Comparison of ENCODE assay signal across 16 cellular contexts in the genomic region with DNA sequence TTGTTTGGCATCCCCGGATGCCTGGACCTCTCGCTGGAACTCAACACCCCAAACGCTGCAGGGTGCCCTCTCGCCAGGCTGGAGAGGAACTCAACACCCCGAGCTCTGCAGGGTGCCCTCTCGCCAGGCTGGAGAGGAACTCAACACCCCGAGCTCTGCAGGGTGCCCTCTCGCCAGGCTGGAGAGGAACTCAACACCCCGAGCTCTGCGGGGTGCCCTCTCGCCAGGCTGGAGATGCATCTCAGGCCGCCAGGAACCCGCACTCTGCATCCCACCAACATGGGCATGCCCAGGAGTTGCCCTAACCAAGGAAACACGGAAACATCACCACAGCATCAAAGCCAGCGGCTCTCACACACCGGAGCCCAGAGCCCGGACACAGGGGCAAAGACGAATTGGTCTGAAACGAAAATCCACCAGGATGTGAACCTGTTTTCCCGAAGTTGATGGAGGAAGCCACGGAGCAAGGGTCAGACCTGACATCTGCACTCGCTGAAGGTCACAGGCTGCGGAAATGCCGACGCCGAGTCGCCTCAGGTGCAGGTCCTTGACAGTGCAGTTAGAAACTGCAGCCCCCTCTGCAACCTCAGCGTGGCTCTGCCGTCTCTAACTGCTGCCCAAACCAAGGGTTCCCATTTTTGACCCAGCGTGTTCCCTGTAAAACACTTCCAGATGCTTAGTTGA. TPM values are rescaled to one million over a fixed set of nuclear protein-coding genes. Genes with fewer than 3 reads are reported as not detected.
DNase-seq lines count a peak whose midpoint lies in the region; ATAC-seq, FAIRE-seq and TF ChIP-seq lines count a peak whose summit lies in the region.
"Had no signal": no experiment of that assay in that cellular context is flagged by ENCODE, and none has a peak within 500 bp of the region (broad histone marks: within the 10 kb centered on the region; RNA-seq: fewer than 3 reads in every experiment).

No MANE protein-coding gene starts in this region.

- peaks cover 20% of the 10 kb centered on the region for H4K20me1 ChIP-seq in K562 (replicated peaks; ENCODE audit: control insufficient read depth, insufficient read depth, low read length)
- H4K20me1 ChIP-seq in H9 (ENCODE audit: control insufficient read depth, insufficient read depth, insufficient read length): no peaks in the 10 kb centered on the region

- in situ Hi-C loops in K562 (cut with MboI): no loop called here

- TF ChIP-seq CTCF in K562 (IDR thresholded peaks at IDR 0.05 in 2 of 3, conservative IDR thresholded peaks at IDR 0.05 in 1 of 3; ENCODE audit: insufficient read depth in 2 of 3, low read depth in 1 of 3, low read length in 3 of 3) (no peak), H9 (conservative IDR thresholded peaks at IDR 0.05) (no peak)

- peak; percentile 64 for DNase-seq in COR-L47 (lab: John Stamatoyannopoulos, UW)
- peak; percentile 56 for DNase-seq in DMS79 treated with DMSO at 0.1 percent for 48 hours (lab: John Stamatoyannopoulos, UW)
- peak; percentile 79 for DNase-seq in NCI-H2107 (lab: John Stamatoyannopoulos, UW)
- no peak for DNase-seq in K562 (ENCODE audit: extremely low read depth in 1 of 4, low spot score in 3 of 4)
- DNase-seq in LoVo (ENCODE audit: low spot score): no peak
- DNase-seq in H9: no peak
- DNase-seq: BE2C; CD4-positive, alpha-beta memory T cell; GOT3; HFFc6; Kasumi-1; NCI-H1930; NCI-H226; NCI-H774; T-helper 2 cell had no signal

- no peaks in the 10 kb centered on the region for H3K9me1 ChIP-seq in K562 (ENCODE audit: control insufficient read depth, insufficient read depth, low read length)

- POLR2A ChIA-PET in K562 (lab: Yijun Ruan, JAX): interaction anchor here (1.5 kb wide), 1 partner anchor 10 kb away, joined by 5 read pairs; no protein-coding TSS in a partner anchor

- no peak for TF ChIP-seq POLR2A in K562 (conservative IDR thresholded peaks at IDR 0.05)

- no peak overlapping the region for H3K4ac ChIP-seq in H9 (ENCODE audit: low read depth, low read length)

- no peak overlapping the region for H2BK120ac ChIP-seq in H9 (ENCODE audit: low read depth, low read length, poor library complexity, severe bottlenecking)

- H3K4me1 ChIP-seq in K562 (replicated peaks in 1 of 2; ENCODE audit: control insufficient read depth in 2 of 2, insufficient read depth in 2 of 2, low read length in 2 of 2) (peaks cover 0 to 8% of the 10 kb centered on the region in 2 experiments; a peak in 1 of 5 replicates), H9 (ENCODE audit: insufficient read depth, low read length) (no peaks in the 10 kb centered on the region)
- H3K4me1 ChIP-seq: BE2C had no signal

- intact Hi-C loops in K562 (cut with micrococcal nuclease): no loop called here

- no peaks in the 10 kb centered on the region for H3K23me2 ChIP-seq in H9 (ENCODE audit: insufficient read length, low read depth, low read length, poor library complexity, severe bottlenecking)

- no peak overlapping the region for H3K18ac ChIP-seq in H9 (ENCODE audit: insufficient read length, low read depth, low read length)

- CTCF ChIA-PET in K562 (lab: Yijun Ruan, JAX; ENCODE audit: low intra/inter-chr PET ratio): no interaction called here

- H3K36me3 ChIP-seq in K562 (ENCODE audit: control insufficient read depth, insufficient read depth, low read length): no peaks in the 10 kb centered on the region
- H3K36me3 ChIP-seq: BE2C had no signal

- peaks cover 0 to 3% of the 10 kb centered on the region in 2 experiments; a peak in 1 of 4 replicates for H3K4me1 Mint-ChIP-seq in H9
- H3K4me1 Mint-ChIP-seq: CD4-positive, alpha-beta memory T cell had no signal

- H3K9ac ChIP-seq in K562 (ENCODE audit: insufficient read depth in 1 of 2, low read depth in 2 of 2, low read length in 2 of 2): no peak overlapping the region
- H3K9ac ChIP-seq in H9 (ENCODE audit: extremely low read depth, insufficient read length, low read length): no peak overlapping the region

- H3T11ph ChIP-seq in H9 (ENCODE audit: low read length): no peak overlapping the region

- H3K4me3 ChIP-seq in K562: no peak overlapping the region

- H4K91ac ChIP-seq in H9 (ENCODE audit: insufficient read length, low read depth, low read length): no peak overlapping the region

- no peaks in the 10 kb centered on the region for H3K79me1 ChIP-seq in H9 (ENCODE audit: insufficient read depth, low read depth, low read length, poor library complexity, severe bottlenecking)

- no peak overlapping the region for H2AK5ac ChIP-seq in H9 (ENCODE audit: insufficient read length, low read length)

- H3K36me3 Mint-ChIP-seq in H9 (ENCODE audit: insufficient read depth in 1 of 3, low read depth in 3 of 3): no peaks in the 10 kb centered on the region; a peak in 1 of 7 replicates
- H3K36me3 Mint-ChIP-seq: CD4-positive, alpha-beta memory T cell had no signal

- BruUV-seq in K562 (replicated peaks; lab: Mats Ljungman, UMichigan): no TSS peak

- ATAC-seq in K562 (no peak; the same call in 2 of the 3 replicates), HG03135 (IDR thresholded peaks at IDR 0.05; ENCODE audit: unreplicated experiment) (no peak)

- no peak overlapping the region for H2BK12ac ChIP-seq in H9 (ENCODE audit: insufficient read length, low read depth, low read length)

- no peak for TF ChIP-seq RAD21 in K562 (CRISPR knock-in tag; conservative IDR thresholded peaks at IDR 0.05 in 1 of 2, IDR thresholded peaks at IDR 0.05 in 1 of 2)

- H3K9me3 ChIP-seq in K562 (replicated peaks; ENCODE audit: control insufficient read depth, insufficient read depth, low read depth, low read length) (0 out of 2 replicates have a peak, but pooled peaks cover 2% of the 10 kb centered on the region), H9 (ENCODE audit: control insufficient read depth, low read depth, low read length) (no peaks in the 10 kb centered on the region)
- H3K9me3 ChIP-seq: BE2C had no signal

- H2BK15ac ChIP-seq in H9 (ENCODE audit: low read depth, low read length): no peak overlapping the region

- H3K27ac Mint-ChIP-seq in H9: no peak overlapping the region
- H3K27ac Mint-ChIP-seq: CD4-positive, alpha-beta memory T cell; HFFc6 had no signal

- no peak for TF ChIP-seq EP300 in K562 (IDR thresholded peaks at IDR 0.05; ENCODE audit: low read length)

- H2BK20ac ChIP-seq in H9 (ENCODE audit: low read depth, low read length, poor library complexity, severe bottlenecking): no peak overlapping the region

- no peak overlapping the region for H4K8ac ChIP-seq in H9 (replicated peaks; ENCODE audit: insufficient read length, low read depth, low read length)

- H3K27ac ChIP-seq in K562 (ENCODE audit: extremely low read depth, low read depth, low read length) (no peak overlapping the region), H9 (ENCODE audit: insufficient read length, low read depth, low read length) (no peak overlapping the region)

- H3K9me3 Mint-ChIP-seq in H9: no peaks in the 10 kb centered on the region
- H3K9me3 Mint-ChIP-seq: CD4-positive, alpha-beta memory T cell; HFFc6 had no signal

- peaks cover 2% of the 10 kb centered on the region for H3K27me3 Mint-ChIP-seq in H9 (ENCODE audit: low read depth)

- peaks cover 84 to 99% of the 10 kb centered on the region in 2 experiments for H3K27me3 ChIP-seq in K562 (ENCODE audit: control insufficient read depth in 2 of 2, insufficient read depth in 2 of 2, low read length in 2 of 2)
- H3K27me3 ChIP-seq in H9 (ENCODE audit: insufficient read depth, low read length): no peaks in the 10 kb centered on the region
- H3K27me3 ChIP-seq: BE2C had no signal

- H2AFZ ChIP-seq in K562 (ENCODE audit: low read depth, low read length): no peak overlapping the region
- no peak overlapping the region for H2AFZ ChIP-seq in H9 (ENCODE audit: low read length)

- no peak overlapping the region for H3K14ac ChIP-seq in H9 (ENCODE audit: insufficient read depth, low read length)

- no peak overlapping the region for H2BK5ac ChIP-seq in H9 (ENCODE audit: insufficient read length, low read length)

- H3K56ac ChIP-seq in H9 (ENCODE audit: insufficient read length, low read depth, low read length): no peak overlapping the region

- 2% methylated on average over 28 of the region's 30 CpGs for WGBS in K562 (ENCODE audit: insufficient coverage, low coverage, missing lambda C conversion rate)
- no CpG with 5 or more reads among the region's 30 CpGs for WGBS in H9 (ENCODE audit: extremely low coverage, insufficient read length, low lambda C conversion rate)

- H4K5ac ChIP-seq in H9 (ENCODE audit: insufficient read length, low read depth, low read length): no peak overlapping the region

- H3K79me2 ChIP-seq in K562 (ENCODE audit: control insufficient read depth, insufficient read depth, low read length): no peaks in the 10 kb centered on the region
- no peaks in the 10 kb centered on the region for H3K79me2 ChIP-seq in H9 (ENCODE audit: insufficient read depth, low read length)

- H3K4me3 Mint-ChIP-seq in H9: no peak overlapping the region
- H3K4me3 Mint-ChIP-seq: CD4-positive, alpha-beta memory T cell; HFFc6 had no signal

- no peak overlapping the region for H3K23ac ChIP-seq in H9 (ENCODE audit: insufficient read length, low read depth, low read length)

- H3K4me2 ChIP-seq in K562 (ENCODE audit: insufficient read depth, low read length) (no peak overlapping the region), H9 (ENCODE audit: insufficient read depth, insufficient read length, low read length) (no peak overlapping the region)

- FAIRE-seq in K562 (lab: Jason Lieb, UNC): no peak

RNA-seq across cellular contexts. Expression of gene DLL1, which starts 37.5 kb away (rescaled TPM):
- total RNA-seq in K562 (2011; cell fraction: chromatin; rRNA removed; ENCODE audit: low replicate concordance): not detected in 2 replicates
- total RNA-seq in K562 (2011; cell fraction: nucleolus; rRNA removed): not detected in 2 replicates
- total RNA-seq in K562 (2011; cell fraction: nucleoplasm; rRNA removed): not detected in 2 replicates
- total RNA-seq in K562 (2014; rRNA removed): not detected in 2 replicates
- total RNA-seq in K562 (2014; rRNA removed; fragmentation: Illumina TruSeq; extraction: Trizol): not detected in 2 replicates
- not detected in 2 replicates for total RNA-seq in K562 (2015; rRNA removed; fragmentation: Illumina TruSeq; extraction: Trizol)
- not detected in 2 replicates for total RNA-seq in K562 (2021)
- not detected in 2 replicates for polyA plus RNA-seq in K562 (2011; rRNA removed)
- polyA plus RNA-seq in K562 (2011; cell fraction: cytosol; rRNA removed): 0.03 TPM in 1 of 2 replicates, not detected in the other
- not detected in 2 replicates for polyA plus RNA-seq in K562 (2011; cell fraction: nucleus; rRNA removed)
- 0.03 TPM in 1 of 2 replicates, not detected in the other for polyA plus RNA-seq in K562 (2012)
- not detected in 2 replicates for polyA plus RNA-seq in K562 (2014; fragmentation: Illumina TruSeq; extraction: Trizol)
- not detected for polyA plus RNA-seq in K562 (2014; fragmentation: Nextera tagmentation; extraction: Ambion mirVana)
- polyA plus RNA-seq in K562 (2014; rRNA removed): not detected in 2 replicates
- not detected in 2 replicates for polyA minus RNA-seq in K562 (2011; rRNA and poly(A)+ RNA removed)
- polyA minus RNA-seq in K562 (2011; cell fraction: cytosol; rRNA and poly(A)+ RNA removed): not detected in 2 replicates
- polyA minus RNA-seq in K562 (2011; cell fraction: nucleus; rRNA and poly(A)+ RNA removed): not detected in 2 replicates
- 2.7 and 2.8 TPM in 2 replicates for total RNA-seq in H9 (2021)

RNA-seq across cellular contexts. Expression of gene FAM120B, which starts 53.2 kb away (rescaled TPM):
- total RNA-seq in K562 (2011; cell fraction: chromatin; rRNA removed; ENCODE audit: low replicate concordance): 43.4 and 80.5 TPM in 2 replicates
- total RNA-seq in K562 (2011; cell fraction: nucleolus; rRNA removed): 21.2 and 24.1 TPM in 2 replicates
- 25.9 and 29.8 TPM in 2 replicates for total RNA-seq in K562 (2011; cell fraction: nucleoplasm; rRNA removed)
- total RNA-seq in K562 (2014; rRNA removed) (9.4 and 12.2 TPM in 2 replicates), K562 (2014; rRNA removed; fragmentation: Illumina TruSeq; extraction: Trizol) (15.1 and 16.4 TPM in 2 replicates), K562 (2015; rRNA removed; fragmentation: Illumina TruSeq; extraction: Trizol) (12.8 and 12.9 TPM in 2 replicates), K562 (2021) (22.6 and 23.0 TPM in 2 replicates), H9 (2021) (14.9 and 16.7 TPM in 2 replicates)
- polyA plus RNA-seq in K562 (2011; rRNA removed) (16.6 and 16.9 TPM in 2 replicates), K562 (2014; fragmentation: Illumina TruSeq; extraction: Trizol) (19.9 and 21.3 TPM in 2 replicates), K562 (2014; fragmentation: Nextera tagmentation; extraction: Ambion mirVana) (1 to 10 TPM; 3.5 to 5.5 TPM), K562 (2014; rRNA removed) (14.7 and 14.8 TPM in 2 replicates)
- polyA plus RNA-seq in K562 (2011; cell fraction: cytosol; rRNA removed): 11.3 and 12.0 TPM in 2 replicates
- 24.9 and 30.9 TPM in 2 replicates for polyA plus RNA-seq in K562 (2011; cell fraction: nucleus; rRNA removed)
- 11.9 and 18.1 TPM in 2 replicates for polyA plus RNA-seq in K562 (2012)
- polyA minus RNA-seq in K562 (2011; rRNA and poly(A)+ RNA removed): 38.8 and 43.3 TPM in 2 replicates
- polyA minus RNA-seq in K562 (2011; cell fraction: cytosol; rRNA and poly(A)+ RNA removed): 12.5 and 17.4 TPM in 2 replicates
- polyA minus RNA-seq in K562 (2011; cell fraction: nucleus; rRNA and poly(A)+ RNA removed): 23.7 and 38.2 TPM in 2 replicates

Comparison
In these comparisons a context has a peak if more than half of its experiments do, and no peak if none do; other contexts are left out.
1. DNase-seq: peak in COR-L47 (single experiment), DMS79 treated with DMSO at 0.1 percent for 48 hours (single experiment) and NCI-H2107 (single experiment); none in K562 (0 of 4), LoVo (single experiment) and H9 (single experiment).